31 cellular contexts compared by ENCODE assay signal in the genomic region with DNA sequence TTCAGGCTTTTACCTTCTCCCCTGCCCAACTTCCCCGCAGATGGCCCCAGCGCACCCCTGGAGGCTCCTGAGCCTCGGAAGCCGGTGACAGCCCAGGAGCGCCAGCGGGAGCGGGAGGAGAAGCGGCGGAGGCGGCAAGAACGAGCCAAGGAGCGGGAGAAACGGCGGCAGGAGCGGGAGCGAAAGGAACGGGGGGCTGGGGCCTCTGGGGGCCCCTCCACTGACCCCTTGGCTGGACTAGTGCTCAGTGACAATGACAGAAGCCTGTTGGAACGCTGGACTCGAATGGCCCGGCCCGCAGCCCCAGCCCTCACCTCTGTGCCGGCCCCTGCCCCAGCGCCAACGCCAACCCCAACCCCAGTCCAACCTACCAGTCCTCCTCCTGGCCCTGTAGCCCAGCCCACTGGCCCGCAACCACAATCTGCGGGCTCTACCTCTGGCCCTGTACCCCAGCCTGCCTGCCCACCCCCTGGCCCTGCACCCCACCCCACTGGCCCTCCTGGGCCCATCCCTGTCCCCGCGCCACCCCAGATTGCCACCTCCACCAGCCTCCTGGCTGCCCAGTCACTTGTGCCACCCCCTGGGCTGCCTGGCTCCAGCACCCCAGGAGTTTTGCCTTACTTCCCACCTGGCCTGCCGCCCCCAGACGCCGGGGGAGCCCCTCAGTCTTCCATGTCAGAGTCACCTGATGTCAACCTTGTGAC. TPM values are rescaled to one million over a fixed set of nuclear protein-coding genes. Genes with fewer than 3 reads are reported as not detected.
A peak's percentile ranks its signal among the peaks of the same experiment; 100 is the strongest.
DNase-seq lines count a peak whose midpoint lies in the region; ATAC-seq, FAIRE-seq and TF ChIP-seq lines count a peak whose summit lies in the region.
"Had no signal": no experiment of that assay in that cellular context is flagged by ENCODE, and none has a peak within 500 bp of the region (broad histone marks: within the 10 kb centered on the region; RNA-seq: fewer than 3 reads in every experiment).

No MANE protein-coding gene starts in this region.

- no peaks in the 10 kb centered on the region for H3K27me3 ChIP-seq in right lobe of liver
- peaks cover 0 to 2% of the 10 kb centered on the region in 2 experiments; a peak in 1 of 5 replicates for H3K27me3 ChIP-seq in HepG2 (ENCODE audit: control insufficient read depth in 1 of 2, insufficient read depth in 2 of 2, low read length in 2 of 2)
- H3K27me3 ChIP-seq in spleen (replicated peaks in 1 of 7) = peaks cover 0 to 3% (median 0%) of the 10 kb centered on the region in 7 donors
- H3K27me3 ChIP-seq: BLaER1, testis had no signal

- H3K4me3 ChIP-seq in right lobe of liver = no peak overlapping the region
- no peak overlapping the region for H3K4me3 ChIP-seq in HepG2 (replicated peaks in 1 of 3; ENCODE audit: insufficient read depth in 1 of 3, low read depth in 2 of 3, low read length in 3 of 3)
- H3K4me3 ChIP-seq in spleen = no peak overlapping the region
- H3K4me3 ChIP-seq: BLaER1, K562, testis had no signal

- H3K36me3 ChIP-seq in right lobe of liver = peaks cover 0 to 24% (median 6%) of the 10 kb centered on the region in 4 donors
- peaks cover 13 to 41% of the 10 kb centered on the region in 2 experiments for H3K36me3 ChIP-seq in HepG2 (replicated peaks in 1 of 2; ENCODE audit: control insufficient read depth in 1 of 2, insufficient read depth in 2 of 2, low read length in 2 of 2)
- peaks cover 4 to 73% (median 50%) of the 10 kb centered on the region in 6 donors for H3K36me3 ChIP-seq in spleen

- CTCF ChIA-PET in HepG2 (lab: Yijun Ruan, JAX; ENCODE audit: low intra/inter-chr PET ratio, low total read pairs) = no interaction called here

- no peaks in the 10 kb centered on the region for H4K20me1 ChIP-seq in HepG2 (ENCODE audit: insufficient read depth, low read length)

- in situ Hi-C loops in HepG2 (cut with HindIII; ENCODE audit: extremely low pct_ligation_motif_present, low pct_unique_long_range_greater_than_20kb) = no loop called here

- H3K27ac Mint-ChIP-seq in mesothelial cell of epicardium = peak overlapping the region; percentile 25
- no peak overlapping the region for H3K27ac Mint-ChIP-seq in activated naive CD8-positive, alpha-beta T cell treated with anti-CD3 and anti-CD28 coated beads, Interleukin-2, amount 50 U/mL, for 24 hours
- H3K27ac Mint-ChIP-seq: activated CD4-positive, alpha-beta T cell treated with anti-CD3 and anti-CD28 coated beads, Interleukin-2, amount 10 ng/mL, durations not matched to agents 7 days and 5 days; stimulated activated naive B cell treated with anti-CD40 and anti-IgM and Interleukin-4, amounts not matched to agents 10 μg/mL and 1 μg/mL and 100 μg/mL, for 72 hours had no signal

- H3K27me3 Mint-ChIP-seq in mesothelial cell of epicardium (ENCODE audit: low read depth) = no peaks in the 10 kb centered on the region
- peaks cover 2% of the 10 kb centered on the region for H3K27me3 Mint-ChIP-seq in activated naive CD8-positive, alpha-beta T cell treated with anti-CD3 and anti-CD28 coated beads, Interleukin-2, amount 50 U/mL, for 24 hours
- H3K27me3 Mint-ChIP-seq: activated CD4-positive, alpha-beta T cell treated with anti-CD3 and anti-CD28 coated beads, Interleukin-2, amount 10 ng/mL, durations not matched to agents 7 days and 5 days had no signal

- ATAC-seq in right lobe of liver (no peak), HepG2 (no peak), GM21526 (IDR thresholded peaks at IDR 0.05; ENCODE audit: low FRiP score, unreplicated experiment) (no peak)
- no peak for ATAC-seq in activated naive CD8-positive, alpha-beta T cell treated with anti-CD3 and anti-CD28 coated beads, Interleukin-2, amount 50 U/mL, for 24 hours
- ATAC-seq: activated T-cell treated with anti-CD3 and anti-CD28 coated beads, Interleukin-2, amount 50 U/mL, for 4 hours; HCT116; K562; stimulated activated naive B cell treated with anti-CD40 and anti-IgM and Interleukin-4, amounts not matched to agents 10 μg/mL and 1 μg/mL and 100 μg/mL, for 72 hours had no signal

- no peak overlapping the region for H3K9ac ChIP-seq in HepG2 (ENCODE audit: insufficient read depth, low read depth, low read length)
- H3K9ac ChIP-seq: BLaER1 had no signal

- no peak for TF ChIP-seq RAD21 in HepG2 (CRISPR knock-in tag; IDR thresholded peaks at IDR 0.05)

- H3K4me1 ChIP-seq in right lobe of liver = peaks cover 0 to 20% (median 5%) of the 10 kb centered on the region in 4 donors
- peaks cover 39% of the 10 kb centered on the region for H3K4me1 ChIP-seq in HepG2 (ENCODE audit: insufficient read depth, low read length)
- H3K4me1 ChIP-seq in spleen = peaks cover 7 to 90% (median 58%) of the 10 kb centered on the region in 6 donors

- FAIRE-seq in HepG2 (lab: Jason Lieb, UNC) = no peak
- FAIRE-seq: colon, G401.6, K562 had no signal

- WGBS in right lobe of liver (ENCODE audit: insufficient coverage, low coverage, low lambda C conversion rate, missing lambda C conversion rate) = 90% methylated on average over 2 of the region's 31 CpGs
- WGBS in HepG2 (ENCODE audit: low lambda C conversion rate) = 97% methylated on average over 30 of the region's 31 CpGs
- 95 to 96% (median 96%) methylated on average over 25 to 31 of the region's 31 CpGs for WGBS in spleen, 5 donors

- TF ChIP-seq CTCF in right lobe of liver (IDR thresholded peaks at IDR 0.05) (no peak), HepG2 (CRISPR knock-in tag; IDR thresholded peaks at IDR 0.05) (no peak), mesothelial cell of epicardium (IDR thresholded peaks at IDR 0.05; ENCODE audit: unreplicated experiment) (no peak), spleen (IDR thresholded peaks at IDR 0.05 in 8 of 11, conservative IDR thresholded peaks at IDR 0.05 in 3 of 11) (no peak)

- intact Hi-C loops in right lobe of liver (cut with DNase I) = no loop called here
- intact Hi-C loops in HepG2 (cut with micrococcal nuclease; ENCODE audit: unreplicated experiment) = no loop called here
- intact Hi-C loops in spleen (cut with DNase I; ENCODE audit: low total_unique reads) = no loop called here

- no peak overlapping the region for H3K4me3 Mint-ChIP-seq in mesothelial cell of epicardium
- H3K4me3 Mint-ChIP-seq in activated naive CD8-positive, alpha-beta T cell treated with anti-CD3 and anti-CD28 coated beads, Interleukin-2, amount 50 U/mL, for 24 hours = no peak overlapping the region
- H3K4me3 Mint-ChIP-seq: activated CD4-positive, alpha-beta T cell treated with anti-CD3 and anti-CD28 coated beads, Interleukin-2, amount 10 ng/mL, durations not matched to agents 7 days and 5 days; activated T-cell treated with anti-CD3 and anti-CD28 coated beads, Interleukin-2, amount 50 U/mL, for 4 hours; naive B cell; stimulated activated naive B cell treated with anti-CD40 and anti-IgM and Interleukin-4, amounts not matched to agents 10 μg/mL and 1 μg/mL and 100 μg/mL, for 72 hours had no signal

- DNase-seq in right lobe of liver = peak in 2 of 3 donors; percentile 24 to 42
- DNase-seq in HepG2 (ENCODE audit: low spot score) = no peak
- DNase-seq in mesothelial cell of epicardium (ENCODE audit: low spot score in 2 of 2, unreplicated experiment in 2 of 2) = no peak
- DNase-seq in spleen = peak; percentile 74
- DNase-seq in activated naive CD8-positive, alpha-beta T cell treated with anti-CD3 and anti-CD28 coated beads, Interleukin-2, amount 50 U/mL, for 24 hours = no peak
- no peak for DNase-seq in activated CD4-positive, CD25-positive, alpha-beta regulatory T cell treated with anti-CD3 and anti-CD28 coated beads, Interleukin-2, amount 50 U/mL, for 72 hours
- DNase-seq in NCI-H1436 treated with DMSO at 0.1 percent for 48 hours (lab: John Stamatoyannopoulos, UW) = no peak
- DNase-seq: ACHN; activated CD4-positive, alpha-beta T cell treated with anti-CD3 and anti-CD28 coated beads, Interleukin-2, amount 10 ng/mL, durations not matched to agents 7 days and 5 days; activated T-cell treated with anti-CD3 and anti-CD28 coated beads, Interleukin-2, amount 50 U/mL, for 4 hours; effector CD8-positive, alpha-beta T cell; mesenchymal stem cell; naive B cell; NCI-H1105; NCI-H1930; retina; SIG-M5; stimulated activated CD4-positive, alpha-beta T cell treated with anti-CD3 and anti-CD28 coated beads, Interleukin-4, amount 100 ng/mL, for 24 hours; stimulated activated naive B cell treated with anti-CD40 and anti-IgM and Interleukin-4, amounts not matched to agents 10 μg/mL and 1 μg/mL and 100 μg/mL, for 72 hours; SW 1271; T-helper 9 cell; testis had no signal

- H3K4me1 Mint-ChIP-seq in mesothelial cell of epicardium = peaks cover 46% of the 10 kb centered on the region
- H3K4me1 Mint-ChIP-seq in activated naive CD8-positive, alpha-beta T cell treated with anti-CD3 and anti-CD28 coated beads, Interleukin-2, amount 50 U/mL, for 24 hours = peaks cover 16% of the 10 kb centered on the region

- BruUV-seq in HepG2 (replicated peaks; lab: Mats Ljungman, UMichigan) = no TSS peak

- H3K9me3 ChIP-seq in right lobe of liver (no peaks in the 10 kb centered on the region), HepG2 (ENCODE audit: low read length) (no peaks in the 10 kb centered on the region), spleen (no peaks in the 10 kb centered on the region)
- H3K9me3 ChIP-seq: BLaER1, testis had no signal

- TF ChIP-seq POLR2A in right lobe of liver (IDR thresholded peaks at IDR 0.05) (no peak), HepG2 (IDR thresholded peaks at IDR 0.05; ENCODE audit: insufficient read depth in 1 of 2, low read depth in 2 of 2, low read length in 2 of 2) (no peak), spleen (IDR thresholded peaks at IDR 0.05) (no peak)

- no peak overlapping the region for H3K27ac ChIP-seq in right lobe of liver
- H3K27ac ChIP-seq in HepG2 (ENCODE audit: extremely low read length, insufficient read depth, low read length) = no peak overlapping the region
- no peak overlapping the region for H3K27ac ChIP-seq in spleen
- H3K27ac ChIP-seq: BLaER1 had no signal

- H3K4me2 ChIP-seq in HepG2 (ENCODE audit: low read depth, low read length) = no peak overlapping the region
- H3K4me2 ChIP-seq: BLaER1 had no signal

- H3K79me2 ChIP-seq in HepG2 (ENCODE audit: insufficient read depth, low read length) = peaks cover 12% of the 10 kb centered on the region

- H3K9me3 Mint-ChIP-seq in mesothelial cell of epicardium = no peaks in the 10 kb centered on the region
- no peaks in the 10 kb centered on the region for H3K9me3 Mint-ChIP-seq in activated naive CD8-positive, alpha-beta T cell treated with anti-CD3 and anti-CD28 coated beads, Interleukin-2, amount 50 U/mL, for 24 hours
- H3K9me3 Mint-ChIP-seq: activated CD4-positive, alpha-beta T cell treated with anti-CD3 and anti-CD28 coated beads, Interleukin-2, amount 10 ng/mL, durations not matched to agents 7 days and 5 days; activated T-cell treated with anti-CD3 and anti-CD28 coated beads, Interleukin-2, amount 50 U/mL, for 4 hours; naive B cell; stimulated activated naive B cell treated with anti-CD40 and anti-IgM and Interleukin-4, amounts not matched to agents 10 μg/mL and 1 μg/mL and 100 μg/mL, for 72 hours had no signal

- POLR2A ChIA-PET in HepG2 (lab: Yijun Ruan, JAX) = no interaction called here

- H3K36me3 Mint-ChIP-seq in mesothelial cell of epicardium = peaks cover 18% of the 10 kb centered on the region
- H3K36me3 Mint-ChIP-seq in activated naive CD8-positive, alpha-beta T cell treated with anti-CD3 and anti-CD28 coated beads, Interleukin-2, amount 50 U/mL, for 24 hours (ENCODE audit: low read depth) = peaks cover 9% of the 10 kb centered on the region

- no peak overlapping the region for H2AFZ ChIP-seq in HepG2 (ENCODE audit: low read length)

- no peak for TF ChIP-seq EP300 in HepG2 (IDR thresholded peaks at IDR 0.05; ENCODE audit: low read depth in 2 of 2, low read length in 2 of 2)
- no peak for TF ChIP-seq EP300 in HepG2 (CRISPR knock-in tag; IDR thresholded peaks at IDR 0.05; ENCODE audit: borderline replicate concordance)

RNA-seq across cellular contexts. Expression of gene MAPK7, which starts 3.6 kb away (rescaled TPM):
- total RNA-seq in right lobe of liver (1 to 10 TPM; 5.7 to 9.2 (median 6.7) TPM), HepG2 (2016; rRNA removed; fragmentation: Illumina TruSeq; extraction: Trizol) (2.9 and 3.7 TPM in 2 replicates), mesothelial cell of epicardium (46.0 to 49.0 TPM (median 47.6 TPM) in 3 replicates), spleen (10 to 100 TPM; 23.1 to 56.2 (median 34.4) TPM)
- 2.7 and 3.5 TPM in 2 replicates for total RNA-seq in HepG2 (2016; cell fraction: cytosol; rRNA removed; fragmentation: Illumina TruSeq; extraction: Trizol; ENCODE audit: low read depth)
- 3.5 and 4.6 TPM in 2 replicates for total RNA-seq in HepG2 (2016; cell fraction: insoluble cytoplasmic fraction; rRNA removed; fragmentation: Illumina TruSeq; extraction: Trizol)
- total RNA-seq in HepG2 (2016; cell fraction: membrane; rRNA removed; fragmentation: Illumina TruSeq; extraction: Trizol) = 4.4 and 4.5 TPM in 2 replicates
- 5.1 and 5.6 TPM in 2 replicates for total RNA-seq in HepG2 (2016; cell fraction: nucleus; rRNA removed; fragmentation: Illumina TruSeq; extraction: Trizol)
- polyA plus RNA-seq in HepG2 (2011; rRNA removed) (5.9 and 6.4 TPM in 2 replicates), spleen (10 to 100 TPM in 1 of 3 donors, 1 to 10 TPM in 2; 5.7 to 15.1 (median 6.9) TPM)
- 2.6 TPM in 2 replicates for polyA plus RNA-seq in HepG2 (2011; cell fraction: cytosol; rRNA removed)
- 15.5 and 19.3 TPM in 2 replicates for polyA plus RNA-seq in HepG2 (2011; cell fraction: nucleus; rRNA removed)
- 4.7 and 7.2 TPM in 2 replicates for polyA plus RNA-seq in HepG2 (2012)
- polyA plus RNA-seq in HepG2 (2016; cell fraction: cytosol; fragmentation: Illumina TruSeq; extraction: Trizol; ENCODE audit: low read depth) = 2.3 and 3.1 TPM in 2 replicates
- polyA plus RNA-seq in HepG2 (2016; cell fraction: insoluble cytoplasmic fraction; fragmentation: Illumina TruSeq; extraction: Trizol; ENCODE audit: low read depth) = 5.8 and 8.5 TPM in 2 replicates
- polyA plus RNA-seq in HepG2 (2016; cell fraction: membrane; fragmentation: Illumina TruSeq; extraction: Trizol; ENCODE audit: low read depth) = 4.2 TPM in 2 replicates
- polyA plus RNA-seq in HepG2 (2016; cell fraction: nucleus; fragmentation: Illumina TruSeq; extraction: Trizol; ENCODE audit: insufficient read depth, low read depth) = 12.9 and 19.5 TPM in 2 replicates
- polyA minus RNA-seq in HepG2 (2011; rRNA and poly(A)+ RNA removed; ENCODE audit: low replicate concordance) = 23.8 and 23.9 TPM in 2 replicates
- 4.7 and 7.5 TPM in 2 replicates for polyA minus RNA-seq in HepG2 (2011; cell fraction: cytosol; rRNA and poly(A)+ RNA removed)
- polyA minus RNA-seq in HepG2 (2011; cell fraction: nucleus; rRNA and poly(A)+ RNA removed) = 20.3 and 20.4 TPM in 2 replicates

RNA-seq across cellular contexts. Expression of gene MFAP4, which starts 5.1 kb away (rescaled TPM):
- total RNA-seq in right lobe of liver (10 to 100 TPM in 2 of 6 experiments, 1 to 10 TPM in 4; 2.3 to 12.0 (median 6.5) TPM), HepG2 (2016; rRNA removed; fragmentation: Illumina TruSeq; extraction: Trizol) (not detected in 2 replicates), mesothelial cell of epicardium (194 to 213 TPM (median 210 TPM) in 3 replicates), spleen (10 to 100 TPM; 10.1 to 41.0 (median 21.8) TPM)
- not detected in 2 replicates for total RNA-seq in HepG2 (2016; cell fraction: cytosol; rRNA removed; fragmentation: Illumina TruSeq; extraction: Trizol; ENCODE audit: low read depth)
- total RNA-seq in HepG2 (2016; cell fraction: insoluble cytoplasmic fraction; rRNA removed; fragmentation: Illumina TruSeq; extraction: Trizol) = 0.13 TPM in 1 of 2 replicates, not detected in the other
- total RNA-seq in HepG2 (2016; cell fraction: membrane; rRNA removed; fragmentation: Illumina TruSeq; extraction: Trizol) = not detected in 2 replicates
- not detected in 2 replicates for total RNA-seq in HepG2 (2016; cell fraction: nucleus; rRNA removed; fragmentation: Illumina TruSeq; extraction: Trizol)
- polyA plus RNA-seq in HepG2 (2011; rRNA removed) (0.08 and 0.59 TPM in 2 replicates), spleen (10 to 100 TPM; 16.1 to 48.4 (median 17.8) TPM)
- polyA plus RNA-seq in HepG2 (2011; cell fraction: cytosol; rRNA removed) = 0.16 and 0.23 TPM in 2 replicates
- 0.23 and 0.88 TPM in 2 replicates for polyA plus RNA-seq in HepG2 (2011; cell fraction: nucleus; rRNA removed)
- polyA plus RNA-seq in HepG2 (2012) = 0.27 and 0.75 TPM in 2 replicates
- not detected in 2 replicates for polyA plus RNA-seq in HepG2 (2016; cell fraction: cytosol; fragmentation: Illumina TruSeq; extraction: Trizol; ENCODE audit: low read depth)
- not detected in 2 replicates for polyA plus RNA-seq in HepG2 (2016; cell fraction: insoluble cytoplasmic fraction; fragmentation: Illumina TruSeq; extraction: Trizol; ENCODE audit: low read depth)
- polyA plus RNA-seq in HepG2 (2016; cell fraction: membrane; fragmentation: Illumina TruSeq; extraction: Trizol; ENCODE audit: low read depth) = not detected in 2 replicates
- polyA plus RNA-seq in HepG2 (2016; cell fraction: nucleus; fragmentation: Illumina TruSeq; extraction: Trizol; ENCODE audit: insufficient read depth, low read depth) = not detected in 2 replicates
- polyA minus RNA-seq in HepG2 (2011; rRNA and poly(A)+ RNA removed; ENCODE audit: low replicate concordance) = 0.12 TPM in 1 of 2 replicates, not detected in the other
- 0.69 TPM in 1 of 2 replicates, not detected in the other for polyA minus RNA-seq in HepG2 (2011; cell fraction: cytosol; rRNA and poly(A)+ RNA removed)
- not detected in 2 replicates for polyA minus RNA-seq in HepG2 (2011; cell fraction: nucleus; rRNA and poly(A)+ RNA removed)
- total RNA-seq: activated CD4-positive, alpha-beta T cell treated with anti-CD3 and anti-CD28 coated beads, Interleukin-2, amount 10 ng/mL, durations not matched to agents 7 days and 5 days; epithelial cell of proximal tubule; HT-29; M059J had no signal

RNA-seq across cellular contexts. Expression of gene B9D1, which starts 19.4 kb away (rescaled TPM):
- 10 to 100 TPM in 2 of 6 experiments, 1 to 10 TPM in 4; 2.3 to 27.9 (median 5.7) TPM for total RNA-seq in right lobe of liver
- total RNA-seq in HepG2 (2016; rRNA removed; fragmentation: Illumina TruSeq; extraction: Trizol) = 26.2 and 27.7 TPM in 2 replicates
- 7.2 and 9.1 TPM in 2 replicates for total RNA-seq in HepG2 (2016; cell fraction: cytosol; rRNA removed; fragmentation: Illumina TruSeq; extraction: Trizol; ENCODE audit: low read depth)
- 28.5 TPM in 2 replicates for total RNA-seq in HepG2 (2016; cell fraction: insoluble cytoplasmic fraction; rRNA removed; fragmentation: Illumina TruSeq; extraction: Trizol)
- 9.6 and 12.5 TPM in 2 replicates for total RNA-seq in HepG2 (2016; cell fraction: membrane; rRNA removed; fragmentation: Illumina TruSeq; extraction: Trizol)
- total RNA-seq in HepG2 (2016; cell fraction: nucleus; rRNA removed; fragmentation: Illumina TruSeq; extraction: Trizol) = 16.8 and 19.2 TPM in 2 replicates
- 28.7 and 31.1 TPM in 2 replicates for polyA plus RNA-seq in HepG2 (2011; rRNA removed)
- 19.7 and 34.3 TPM in 2 replicates for polyA plus RNA-seq in HepG2 (2011; cell fraction: cytosol; rRNA removed)
- polyA plus RNA-seq in HepG2 (2011; cell fraction: nucleus; rRNA removed) = 46.3 and 48.7 TPM in 2 replicates
- 11.8 and 12.8 TPM in 2 replicates for polyA plus RNA-seq in HepG2 (2012)
- polyA plus RNA-seq in HepG2 (2016; cell fraction: cytosol; fragmentation: Illumina TruSeq; extraction: Trizol; ENCODE audit: low read depth) = 6.7 and 10.3 TPM in 2 replicates
- 27.9 and 32.0 TPM in 2 replicates for polyA plus RNA-seq in HepG2 (2016; cell fraction: insoluble cytoplasmic fraction; fragmentation: Illumina TruSeq; extraction: Trizol; ENCODE audit: low read depth)
- 6.2 and 7.2 TPM in 2 replicates for polyA plus RNA-seq in HepG2 (2016; cell fraction: membrane; fragmentation: Illumina TruSeq; extraction: Trizol; ENCODE audit: low read depth)
- polyA plus RNA-seq in HepG2 (2016; cell fraction: nucleus; fragmentation: Illumina TruSeq; extraction: Trizol; ENCODE audit: insufficient read depth, low read depth) = 31.9 and 36.2 TPM in 2 replicates
- 24.4 and 68.8 TPM in 2 replicates for polyA minus RNA-seq in HepG2 (2011; rRNA and poly(A)+ RNA removed; ENCODE audit: low replicate concordance)
- 7.4 and 11.4 TPM in 2 replicates for polyA minus RNA-seq in HepG2 (2011; cell fraction: cytosol; rRNA and poly(A)+ RNA removed)
- polyA minus RNA-seq in HepG2 (2011; cell fraction: nucleus; rRNA and poly(A)+ RNA removed) = 19.1 and 22.0 TPM in 2 replicates
- total RNA-seq in mesothelial cell of epicardium = 20.9 to 26.2 TPM (median 22.2 TPM) in 3 replicates
- 10 to 100 TPM in 1 of 7 donors, 1 to 10 TPM in 6; 6.4 to 14.1 (median 7.3) TPM for total RNA-seq in spleen
- 1 to 10 TPM; 4.3 to 8.1 (median 5.8) TPM for polyA plus RNA-seq in spleen

RNA-seq across cellular contexts. Expression of gene RNF112, which starts 29.1 kb away (rescaled TPM):
- under 1 TPM; 0.12 to 0.86 (median 0.54) TPM for total RNA-seq in right lobe of liver
- not detected in 2 replicates for total RNA-seq in HepG2 (2016; rRNA removed; fragmentation: Illumina TruSeq; extraction: Trizol)
- total RNA-seq in HepG2 (2016; cell fraction: cytosol; rRNA removed; fragmentation: Illumina TruSeq; extraction: Trizol; ENCODE audit: low read depth) = not detected in 2 replicates
- not detected in 2 replicates for total RNA-seq in HepG2 (2016; cell fraction: insoluble cytoplasmic fraction; rRNA removed; fragmentation: Illumina TruSeq; extraction: Trizol)
- not detected in 2 replicates for total RNA-seq in HepG2 (2016; cell fraction: membrane; rRNA removed; fragmentation: Illumina TruSeq; extraction: Trizol)
- total RNA-seq in HepG2 (2016; cell fraction: nucleus; rRNA removed; fragmentation: Illumina TruSeq; extraction: Trizol) = not detected in 2 replicates
- polyA plus RNA-seq in HepG2 (2011; rRNA removed) = 0.01 and 0.05 TPM in 2 replicates
- 0.01 TPM in 1 of 2 replicates, not detected in the other for polyA plus RNA-seq in HepG2 (2011; cell fraction: cytosol; rRNA removed)
- polyA plus RNA-seq in HepG2 (2011; cell fraction: nucleus; rRNA removed) = 0.73 and 0.85 TPM in 2 replicates
- polyA plus RNA-seq in HepG2 (2012) = 0.27 and 0.52 TPM in 2 replicates
- polyA plus RNA-seq in HepG2 (2016; cell fraction: cytosol; fragmentation: Illumina TruSeq; extraction: Trizol; ENCODE audit: low read depth) = not detected in 2 replicates
- not detected in 2 replicates for polyA plus RNA-seq in HepG2 (2016; cell fraction: insoluble cytoplasmic fraction; fragmentation: Illumina TruSeq; extraction: Trizol; ENCODE audit: low read depth)
- not detected in 2 replicates for polyA plus RNA-seq in HepG2 (2016; cell fraction: membrane; fragmentation: Illumina TruSeq; extraction: Trizol; ENCODE audit: low read depth)
- not detected in 2 replicates for polyA plus RNA-seq in HepG2 (2016; cell fraction: nucleus; fragmentation: Illumina TruSeq; extraction: Trizol; ENCODE audit: insufficient read depth, low read depth)
- polyA minus RNA-seq in HepG2 (2011; rRNA and poly(A)+ RNA removed; ENCODE audit: low replicate concordance) = 0.14 TPM in 1 of 2 replicates, not detected in the other
- polyA minus RNA-seq in HepG2 (2011; cell fraction: cytosol; rRNA and poly(A)+ RNA removed) = not detected in 2 replicates
- 0.13 TPM in 1 of 2 replicates, not detected in the other for polyA minus RNA-seq in HepG2 (2011; cell fraction: nucleus; rRNA and poly(A)+ RNA removed)
- 2.7 to 4.8 TPM (median 4.2 TPM) in 3 replicates for total RNA-seq in mesothelial cell of epicardium
- total RNA-seq in spleen = 1 to 10 TPM; 2.3 to 7.6 (median 2.7) TPM
- polyA plus RNA-seq in spleen = 1 to 10 TPM; 1.3 to 5.9 (median 2.2) TPM
- total RNA-seq: HT-29 had no signal
- polyA plus RNA-seq: K562 had no signal

Comparison
In these comparisons a context has a peak if more than half of its experiments do, and no peak if none do; other contexts are left out.
1. DNase-seq: peak in right lobe of liver (2 of 3) and spleen (single experiment); none in HepG2 (single experiment), mesothelial cell of epicardium (0 of 2), activated naive CD8-positive, alpha-beta T cell treated with anti-CD3 and anti-CD28 coated beads, Interleukin-2, amount 50 U/mL, for 24 hours (single experiment), activated CD4-positive, CD25-positive, alpha-beta regulatory T cell treated with anti-CD3 and anti-CD28 coated beads, Interleukin-2, amount 50 U/mL, for 72 hours (single experiment) and NCI-H1436 treated with DMSO at 0.1 percent for 48 hours (single experiment).